ENCODE assay signal across 1 cellular context in genomic region chr11:75982309-75982708, GRCh38.
A peak's percentile ranks its signal among the peaks of the same experiment; 100 is the strongest.
TF ChIP-seq lines count a peak whose summit lies in the region.

No MANE protein-coding gene starts in this region.

TF ChIP-seq in K562, 482 proteins besides CTCF, POLR2A, EP300 and RAD21:
- TF ChIP-seq ZBTB43 (CRISPR knock-in tag; IDR thresholded peaks at IDR 0.05) (no peak), MYC (IDR thresholded peaks at IDR 0.05; ENCODE audit: low read depth, low read length) (no peak), MYC (CRISPR knock-in tag; IDR thresholded peaks at IDR 0.05; ENCODE audit: borderline replicate concordance, low read depth) (no peak), KLF13 (tag; IDR thresholded peaks at IDR 0.05; ENCODE audit: borderline replicate concordance, low read depth) (no peak), PRDM10 (IDR thresholded peaks at IDR 0.05; ENCODE audit: partially characterized antibody) (peak; percentile 16), IRF2 (CRISPR knock-in tag; IDR thresholded peaks at IDR 0.05) (no peak), CBFA2T3 (IDR thresholded peaks at IDR 0.05) (peak; percentile 44), ZNF23 (CRISPR knock-in tag; IDR thresholded peaks at IDR 0.05) (no peak), MITF (IDR thresholded peaks at IDR 0.05) (no peak), E2F4 (CRISPR knock-in tag; IDR thresholded peaks at IDR 0.05; ENCODE audit: low read depth) (no peak), ZC3H11A (IDR thresholded peaks at IDR 0.05; ENCODE audit: low read depth, low read length) (no peak)
- TF ChIP-seq, protein P1, sequence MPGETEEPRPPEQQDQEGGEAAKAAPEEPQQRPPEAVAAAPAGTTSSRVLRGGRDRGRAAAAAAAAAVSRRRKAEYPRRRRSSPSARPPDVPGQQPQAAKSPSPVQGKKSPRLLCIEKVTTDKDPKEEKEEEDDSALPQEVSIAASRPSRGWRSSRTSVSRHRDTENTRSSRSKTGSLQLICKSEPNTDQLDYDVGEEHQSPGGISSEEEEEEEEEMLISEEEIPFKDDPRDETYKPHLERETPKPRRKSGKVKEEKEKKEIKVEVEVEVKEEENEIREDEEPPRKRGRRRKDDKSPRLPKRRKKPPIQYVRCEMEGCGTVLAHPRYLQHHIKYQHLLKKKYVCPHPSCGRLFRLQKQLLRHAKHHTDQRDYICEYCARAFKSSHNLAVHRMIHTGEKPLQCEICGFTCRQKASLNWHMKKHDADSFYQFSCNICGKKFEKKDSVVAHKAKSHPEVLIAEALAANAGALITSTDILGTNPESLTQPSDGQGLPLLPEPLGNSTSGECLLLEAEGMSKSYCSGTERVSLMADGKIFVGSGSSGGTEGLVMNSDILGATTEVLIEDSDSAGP (CRISPR knock-in tag; IDR thresholded peaks at IDR 0.05) = no peak
- TF ChIP-seq, protein P2, sequence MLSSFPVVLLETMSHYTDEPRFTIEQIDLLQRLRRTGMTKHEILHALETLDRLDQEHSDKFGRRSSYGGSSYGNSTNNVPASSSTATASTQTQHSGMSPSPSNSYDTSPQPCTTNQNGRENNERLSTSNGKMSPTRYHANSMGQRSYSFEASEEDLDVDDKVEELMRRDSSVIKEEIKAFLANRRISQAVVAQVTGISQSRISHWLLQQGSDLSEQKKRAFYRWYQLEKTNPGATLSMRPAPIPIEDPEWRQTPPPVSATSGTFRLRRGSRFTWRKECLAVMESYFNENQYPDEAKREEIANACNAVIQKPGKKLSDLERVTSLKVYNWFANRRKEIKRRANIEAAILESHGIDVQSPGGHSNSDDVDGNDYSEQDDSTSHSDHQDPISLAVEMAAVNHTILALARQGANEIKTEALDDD (IDR thresholded peaks at IDR 0.05) = peak; percentile 92
